ENCODE assay signal across 27 cellular contexts in the genomic region with DNA sequence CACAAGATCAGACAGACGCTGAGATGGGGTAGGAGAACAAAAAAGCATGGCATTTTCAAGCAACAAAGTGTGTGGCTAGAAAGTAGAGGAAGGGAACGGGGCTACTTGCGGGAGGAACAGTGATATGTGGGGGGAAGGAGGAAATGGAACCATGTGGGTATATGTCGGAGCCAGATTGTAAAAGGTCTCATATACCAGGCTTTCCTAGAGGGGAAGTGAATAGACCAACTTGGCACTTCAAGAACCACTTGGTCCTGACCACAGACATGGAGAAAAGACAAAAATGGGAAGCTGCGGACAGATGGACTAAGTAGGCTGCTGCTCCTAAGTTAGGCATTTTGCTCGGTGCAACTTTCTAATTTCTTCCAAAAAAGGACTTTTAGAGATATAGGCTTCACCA.
"Had no signal": no experiment of that assay in that cellular context is flagged by ENCODE, and none has a peak within 500 bp of the region (broad histone marks: within the 10 kb centered on the region; RNA-seq: fewer than 3 reads in every experiment).

No MANE protein-coding gene starts in this region.

- H3K4me3 Mint-ChIP-seq: activated CD8-positive, alpha-beta memory T cell treated with anti-CD3 and anti-CD28 coated beads, Interleukin-2, amount 10 ng/mL, durations not matched to agents 7 days and 5 days; activated CD8-positive, alpha-beta T cell treated with anti-CD3 and anti-CD28 coated beads, Interleukin-2, amount 10 ng/mL, durations not matched to agents 7 days and 5 days; endodermal cell; immature natural killer cell; naive B cell had no signal

- H3K4me1 Mint-ChIP-seq: activated CD8-positive, alpha-beta memory T cell treated with anti-CD3 and anti-CD28 coated beads, Interleukin-2, amount 10 ng/mL, durations not matched to agents 7 days and 5 days; endodermal cell; immature natural killer cell; naive B cell had no signal

- H3K27ac ChIP-seq: breast epithelium, ovary, right lobe of liver, thyroid gland, upper lobe of right lung had no signal

- DNase-seq: activated CD4-positive, alpha-beta T cell treated with anti-CD3 and anti-CD28 coated beads for 1 hour; activated CD4-positive, alpha-beta T cell treated with anti-CD3 and anti-CD28 coated beads, Interleukin-2, amount 50 U/mL, for 1 hour; activated CD8-positive, alpha-beta memory T cell treated with anti-CD3 and anti-CD28 coated beads, Interleukin-2, amount 10 ng/mL, durations not matched to agents 7 days and 5 days; activated CD8-positive, alpha-beta T cell treated with anti-CD3 and anti-CD28 coated beads, Interleukin-2, amount 10 ng/mL, durations not matched to agents 7 days and 5 days; activated T-cell treated with anti-CD3 and anti-CD28 coated beads, Interleukin-2, amount 50 U/mL, for 48 hours; central memory CD4-positive, alpha-beta T cell; endodermal cell; foreskin fibroblast; head of caudate nucleus; hippocampal formation; immature natural killer cell; kidney; left colon; mammary epithelial cell; naive B cell; ovary; right lobe of liver; stimulated activated CD4-positive, alpha-beta T cell treated with anti-CD3 and anti-CD28 coated beads, Interleukin-2, amount 100 ng/mL, for 48 hours; stimulated activated naive CD8-positive, alpha-beta T cell treated with anti-CD3 and anti-CD28 coated beads, Interleukin-15, Interleukin-2, amounts not matched to agents 100 U/mL and 50 U/mL, for 24 hours; substantia nigra; thyroid gland; upper lobe of right lung had no signal

- H3K36me3 Mint-ChIP-seq: activated CD8-positive, alpha-beta memory T cell treated with anti-CD3 and anti-CD28 coated beads, Interleukin-2, amount 10 ng/mL, durations not matched to agents 7 days and 5 days; immature natural killer cell; naive B cell had no signal

- H3K4me1 ChIP-seq: breast epithelium, right lobe of liver, thyroid gland, upper lobe of right lung had no signal

- H3K9me3 ChIP-seq: breast epithelium, ovary, right lobe of liver, thyroid gland, upper lobe of right lung had no signal

- H3K4me3 ChIP-seq: breast epithelium, ovary, right lobe of liver, thyroid gland, upper lobe of right lung had no signal

- H3K27me3 Mint-ChIP-seq: activated CD8-positive, alpha-beta memory T cell treated with anti-CD3 and anti-CD28 coated beads, Interleukin-2, amount 10 ng/mL, durations not matched to agents 7 days and 5 days had no signal

- H3K27me3 ChIP-seq: breast epithelium, ovary, right lobe of liver, thyroid gland, upper lobe of right lung had no signal

- H3K9me3 Mint-ChIP-seq: endodermal cell had no signal

- ATAC-seq: activated CD8-positive, alpha-beta memory T cell treated with anti-CD3 and anti-CD28 coated beads, Interleukin-2, amount 10 ng/mL, durations not matched to agents 7 days and 5 days; activated CD8-positive, alpha-beta T cell treated with anti-CD3 and anti-CD28 coated beads, Interleukin-2, amount 10 ng/mL, durations not matched to agents 7 days and 5 days; activated naive CD4-positive, alpha-beta T cell treated with anti-CD3 and anti-CD28 coated beads, Interleukin-2, amount 50 U/mL, for 72 hours; esophagus mucosa; left colon; right lobe of liver; stimulated activated naive CD8-positive, alpha-beta T cell treated with anti-CD3 and anti-CD28 coated beads, Interleukin-15, Interleukin-2, amounts not matched to agents 100 U/mL and 50 U/mL, for 24 hours; upper lobe of right lung had no signal

- H3K36me3 ChIP-seq: breast epithelium, ovary, right lobe of liver, thyroid gland, upper lobe of right lung had no signal

- H3K27ac Mint-ChIP-seq: activated CD8-positive, alpha-beta memory T cell treated with anti-CD3 and anti-CD28 coated beads, Interleukin-2, amount 10 ng/mL, durations not matched to agents 7 days and 5 days; activated CD8-positive, alpha-beta T cell treated with anti-CD3 and anti-CD28 coated beads, Interleukin-2, amount 10 ng/mL, durations not matched to agents 7 days and 5 days; activated naive CD4-positive, alpha-beta T cell treated with anti-CD3 and anti-CD28 coated beads, Interleukin-2, amount 50 U/mL, for 72 hours; activated T-helper 2 cell treated with anti-CD3 and anti-CD28 coated beads, Interferon-gamma antibody, Interleukin-2, Interleukin-4, amounts not matched to agents 10 μg/mL and 5 μg/mL and 100 μg/mL, durations not matched to agents 14 hours and 24 hours and 36 hours; endodermal cell; immature natural killer cell; naive B cell; progenitor cell of endocrine pancreas had no signal
